In the genomic region with DNA sequence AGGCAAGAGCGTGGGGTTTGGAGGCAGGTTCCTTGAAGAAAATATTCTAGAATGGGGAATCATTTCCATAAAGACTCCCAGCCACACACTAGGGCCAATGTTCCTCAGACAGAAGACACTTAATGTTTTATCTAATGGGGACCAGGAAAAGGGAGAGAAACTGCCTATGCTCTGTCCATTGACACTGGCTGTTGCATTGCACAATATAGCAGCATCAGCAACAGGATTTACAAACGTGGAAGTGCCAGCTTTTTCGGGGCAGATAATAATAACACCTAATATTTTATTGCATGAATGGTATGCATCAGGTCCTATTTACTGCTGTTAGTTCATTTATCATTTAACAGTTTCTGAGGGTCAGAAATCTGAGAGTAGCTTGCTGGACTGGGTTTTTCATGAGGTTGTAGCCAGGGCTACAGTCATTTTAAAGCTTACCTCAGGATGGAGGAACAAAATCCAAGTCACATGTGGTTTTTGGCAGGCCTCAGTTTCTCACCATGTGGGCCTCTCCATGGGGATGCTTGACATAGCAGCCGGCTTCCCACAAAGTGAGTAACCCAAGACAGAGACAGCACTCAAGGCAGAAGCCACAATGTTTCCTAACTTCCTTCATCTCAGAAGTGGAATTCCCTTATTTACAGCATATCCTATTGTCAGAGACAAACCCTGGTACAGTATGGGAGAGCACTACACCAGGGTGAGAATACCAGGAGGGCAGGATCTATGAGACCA, we compare ENCODE assay signal across 14 cellular contexts.
DNase-seq lines count a peak whose midpoint lies in the region; ATAC-seq and TF ChIP-seq lines count a peak whose summit lies in the region.
"Had no signal": no experiment of that assay in that cellular context is flagged by ENCODE, and none has a peak within 500 bp of the region (broad histone marks: within the 10 kb centered on the region; RNA-seq: fewer than 3 reads in every experiment).

No MANE protein-coding gene starts in this region.

- H3K27ac ChIP-seq in right cardiac atrium (ENCODE audit: low read length), result no peak overlapping the region
- H3K27ac ChIP-seq in CD4-positive, alpha-beta memory T cell (ENCODE audit: low read depth, low read length), result no peak overlapping the region

- H3K4me3 ChIP-seq in astrocyte of the cerebellum (ENCODE audit: low read depth, low read length), result no peak overlapping the region
- no peak overlapping the region for H3K4me3 ChIP-seq in right cardiac atrium (ENCODE audit: low read length)
- H3K4me3 ChIP-seq in CD4-positive, alpha-beta memory T cell (ENCODE audit: low read length in 2 of 2), result no peak overlapping the region
- H3K4me3 ChIP-seq: K562, skin epidermis had no signal

- 64% methylated on average over 4 of the region's 4 CpGs for WGBS in right cardiac atrium

- H3K27me3 ChIP-seq in right cardiac atrium (ENCODE audit: control insufficient read depth, insufficient read depth), result no peaks in the 10 kb centered on the region
- no peaks in the 10 kb centered on the region for H3K27me3 ChIP-seq in CD4-positive, alpha-beta memory T cell (ENCODE audit: insufficient read depth, low read length)

- peak; percentile 97 for DNase-seq in GM04503 (ENCODE audit: low read depth)
- peak; percentile 96 for DNase-seq in astrocyte of the cerebellum (ENCODE audit: low read depth)
- DNase-seq in right cardiac atrium, result peak in 1 of 3 donors; percentile 20
- DNase-seq in smooth muscle cell of the brain vasculature (ENCODE audit: low read depth, low spot score), result peak; percentile 95
- no peak for DNase-seq in HUDEP-2 (lab: John Stamatoyannopoulos, UW; ENCODE audit: unreplicated experiment in 76 of 76)
- no peak for DNase-seq in CD4-positive, alpha-beta memory T cell
- no peak for DNase-seq in amniotic stem cell (lab: John Stamatoyannopoulos, UW)
- DNase-seq: activated B cell treated with CpG ODN at 0.5 μM for 24 hours, Calu3, head of caudate nucleus, NCI-H2081 had no signal

- H3K36me3 Mint-ChIP-seq in CD4-positive, alpha-beta memory T cell, result no peaks in the 10 kb centered on the region
- H3K36me3 Mint-ChIP-seq: natural killer cell treated with Interleukin-12 subunit alpha and Interleukin-12 subunit beta and Interleukin-15 and Interleukin-18, amount 100 ng/mL, for 72 hours had no signal

- H3K4me3 Mint-ChIP-seq in CD4-positive, alpha-beta memory T cell, result no peak overlapping the region
- H3K4me3 Mint-ChIP-seq: activated B cell treated with CpG ODN at 0.5 μM for 24 hours; natural killer cell treated with Interleukin-12 subunit alpha and Interleukin-12 subunit beta and Interleukin-15 and Interleukin-18, amount 100 ng/mL, for 72 hours had no signal

- intact Hi-C loops in right cardiac atrium (cut with DNase I), result no loop called here
- intact Hi-C loops in CD4-positive, alpha-beta memory T cell (cut with micrococcal nuclease), result no loop called here

- H3K27ac Mint-ChIP-seq in CD4-positive, alpha-beta memory T cell, result no peak overlapping the region
- H3K27ac Mint-ChIP-seq: activated B cell treated with CpG ODN at 0.5 μM for 24 hours; natural killer cell treated with Interleukin-12 subunit alpha and Interleukin-12 subunit beta and Interleukin-15 and Interleukin-18, amount 100 ng/mL, for 72 hours had no signal

- in situ Hi-C loops in astrocyte of the cerebellum (cut with HindIII; ENCODE audit: low sequenced_read_pairs), result no loop called here

- POLR2A ChIA-PET in CD4-positive, alpha-beta memory T cell (lab: Charles Lee; ENCODE audit: partially characterized antibody), result no interaction called here

- no peaks in the 10 kb centered on the region for H3K27me3 Mint-ChIP-seq in CD4-positive, alpha-beta memory T cell
- H3K27me3 Mint-ChIP-seq: natural killer cell treated with Interleukin-12 subunit alpha and Interleukin-12 subunit beta and Interleukin-15 and Interleukin-18, amount 100 ng/mL, for 72 hours had no signal

- H3K4me1 Mint-ChIP-seq in CD4-positive, alpha-beta memory T cell, result no peaks in the 10 kb centered on the region
- H3K4me1 Mint-ChIP-seq: activated B cell treated with CpG ODN at 0.5 μM for 24 hours had no signal

- H3K9me3 ChIP-seq in right cardiac atrium (ENCODE audit: control insufficient read depth, low read length), result no peaks in the 10 kb centered on the region
- H3K9me3 ChIP-seq in CD4-positive, alpha-beta memory T cell (ENCODE audit: control insufficient read depth in 1 of 2, low read length in 2 of 2), result no peaks in the 10 kb centered on the region

- no peaks in the 10 kb centered on the region for H3K36me3 ChIP-seq in CD4-positive, alpha-beta memory T cell (ENCODE audit: insufficient read depth, low read length)

- ATAC-seq in right cardiac atrium, result peak; percentile 36 to 50
- ATAC-seq: K562; natural killer cell treated with Interleukin-12 subunit alpha and Interleukin-12 subunit beta and Interleukin-15 and Interleukin-18, amount 100 ng/mL, for 72 hours had no signal

- CTCF ChIA-PET in CD4-positive, alpha-beta memory T cell (lab: Charles Lee; ENCODE audit: partially characterized antibody), result no interaction called here

- no peaks in the 10 kb centered on the region for H3K4me1 ChIP-seq in right cardiac atrium (ENCODE audit: control insufficient read depth, insufficient read depth, low read length)
- H3K4me1 ChIP-seq in CD4-positive, alpha-beta memory T cell (ENCODE audit: insufficient read depth, low read length), result no peaks in the 10 kb centered on the region

- no peak for TF ChIP-seq CTCF in astrocyte of the cerebellum (IDR thresholded peaks at IDR 0.05; ENCODE audit: low read depth, low read length, missing control alignments)

- peaks cover 0 to 5% (median 0%) of the 10 kb centered on the region in 8 donors for H3K9me3 Mint-ChIP-seq in CD4-positive, alpha-beta memory T cell
- H3K9me3 Mint-ChIP-seq: activated B cell treated with CpG ODN at 0.5 μM for 24 hours; natural killer cell treated with Interleukin-12 subunit alpha and Interleukin-12 subunit beta and Interleukin-15 and Interleukin-18, amount 100 ng/mL, for 72 hours had no signal

Comparison
In these comparisons a context has a peak if more than half of its experiments do, and no peak if none do; other contexts are left out.
1. DNase-seq: peak in GM04503 (single experiment), astrocyte of the cerebellum (single experiment) and smooth muscle cell of the brain vasculature (single experiment); none in HUDEP-2 (0 of 76), CD4-positive, alpha-beta memory T cell (0 of 5) and amniotic stem cell (single experiment).